In the genomic region with DNA sequence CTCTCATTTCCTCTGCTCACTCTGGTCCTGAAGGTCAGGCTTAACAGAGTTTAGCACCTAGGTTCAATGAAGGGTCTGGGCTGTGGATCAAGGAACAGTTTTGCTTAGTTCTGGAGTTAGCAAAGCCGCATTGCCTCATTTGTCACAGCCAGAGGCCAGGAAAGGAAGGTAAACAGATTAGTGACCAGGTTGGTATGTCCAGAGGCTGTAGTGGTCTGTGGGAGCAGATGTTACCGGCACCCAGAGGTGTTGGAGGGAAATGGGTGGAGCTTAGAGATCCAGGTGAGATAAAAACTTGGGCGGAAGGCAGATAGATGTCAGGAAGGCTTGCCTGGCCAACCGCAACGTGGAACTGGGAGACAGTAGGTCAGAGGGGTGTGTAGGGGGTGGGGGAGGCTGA, we compare ENCODE assay signal across 13 cellular contexts. TPM values are rescaled to one million over a fixed set of nuclear protein-coding genes. Genes with fewer than 3 reads are reported as not detected.
DNase-seq lines count a peak whose midpoint lies in the region; ATAC-seq and TF ChIP-seq lines count a peak whose summit lies in the region.
"Had no signal": no experiment of that assay in that cellular context is flagged by ENCODE, and none has a peak within 500 bp of the region (broad histone marks: within the 10 kb centered on the region; RNA-seq: fewer than 3 reads in every experiment).

No MANE protein-coding gene starts in this region.

- H3K27me3 Mint-ChIP-seq in activated T-cell treated with anti-CD3 and anti-CD28 coated beads, Interleukin-2, amount 50 U/mL, for 24 hours: no peaks in the 10 kb centered on the region

- TF ChIP-seq CTCF in right atrium auricular region (IDR thresholded peaks at IDR 0.05): no peak

- no peak overlapping the region for H3K4me3 ChIP-seq in right atrium auricular region
- H3K4me3 ChIP-seq: smooth muscle cell, tibial artery had no signal

- no peaks in the 10 kb centered on the region for H3K27me3 ChIP-seq in right atrium auricular region
- H3K27me3 ChIP-seq: tibial artery had no signal

- H3K36me3 Mint-ChIP-seq in activated T-cell treated with anti-CD3 and anti-CD28 coated beads, Interleukin-2, amount 50 U/mL, for 24 hours (ENCODE audit: low read depth): peaks cover 33% of the 10 kb centered on the region
- H3K36me3 Mint-ChIP-seq: natural killer cell had no signal

- peak overlapping the region; percentile 24 for H3K27ac Mint-ChIP-seq in activated T-cell treated with anti-CD3 and anti-CD28 coated beads, Interleukin-2, amount 50 U/mL, for 24 hours

- no peaks in the 10 kb centered on the region for H3K9me3 Mint-ChIP-seq in activated T-cell treated with anti-CD3 and anti-CD28 coated beads, Interleukin-2, amount 50 U/mL, for 24 hours
- H3K9me3 Mint-ChIP-seq: natural killer cell had no signal

- no peaks in the 10 kb centered on the region for H3K9me3 ChIP-seq in right atrium auricular region
- H3K9me3 ChIP-seq: tibial artery had no signal

- peak overlapping the region; percentile 55 to 58 for H3K27ac ChIP-seq in right atrium auricular region
- H3K27ac ChIP-seq: tibial artery had no signal

- no peak overlapping the region for H3K4me3 Mint-ChIP-seq in activated T-cell treated with anti-CD3 and anti-CD28 coated beads, Interleukin-2, amount 50 U/mL, for 24 hours
- H3K4me3 Mint-ChIP-seq: natural killer cell had no signal

- peaks cover 9% of the 10 kb centered on the region for H3K4me1 Mint-ChIP-seq in activated T-cell treated with anti-CD3 and anti-CD28 coated beads, Interleukin-2, amount 50 U/mL, for 24 hours (ENCODE audit: low read depth)

- ATAC-seq in GM21576 (IDR thresholded peaks at IDR 0.05; ENCODE audit: unreplicated experiment): no peak
- ATAC-seq: natural killer cell had no signal

- H3K36me3 ChIP-seq in right atrium auricular region: peaks cover 31% of the 10 kb centered on the region

- no peak for DNase-seq in activated T-cell treated with anti-CD3 and anti-CD28 coated beads, Interleukin-2, amount 50 U/mL, for 24 hours
- DNase-seq in activated T-cell treated with anti-CD3 and anti-CD28 coated beads, Interleukin-2, amount 50 U/mL, for 48 hours: no peak
- peak; percentile 22 for DNase-seq in NCI-H510A (lab: John Stamatoyannopoulos, UW)
- no peak for DNase-seq in right atrium auricular region (ENCODE audit: low spot score)
- peak; percentile 42 for DNase-seq in renal cortical epithelial cell (ENCODE audit: low read depth)
- DNase-seq in kidney glomerular epithelial cell (lab: John Stamatoyannopoulos, UW): no peak
- DNase-seq in NCI-H2107 (lab: John Stamatoyannopoulos, UW): no peak
- DNase-seq: activated gamma-delta T cell, natural killer cell, T-helper 9 cell, tibial artery had no signal

- peaks cover 0 to 16% of the 10 kb centered on the region in 2 donors for H3K4me1 ChIP-seq in right atrium auricular region
- H3K4me1 ChIP-seq: tibial artery had no signal

RNA-seq across cellular contexts. Expression of a gene that starts 36.6 kb away (rescaled TPM):
- total RNA-seq in right atrium auricular region (10 to 100 TPM; 14.1 to 21.3 TPM), renal cortical epithelial cell (7.5 and 22.7 TPM in 2 replicates)

Comparison
In these comparisons a context has a peak if more than half of its experiments do, and no peak if none do; other contexts are left out.
1. DNase-seq: peak in NCI-H510A (single experiment) and renal cortical epithelial cell (single experiment); none in activated T-cell treated with anti-CD3 and anti-CD28 coated beads, Interleukin-2, amount 50 U/mL, for 24 hours (single experiment), activated T-cell treated with anti-CD3 and anti-CD28 coated beads, Interleukin-2, amount 50 U/mL, for 48 hours (0 of 2), right atrium auricular region (single experiment), kidney glomerular epithelial cell (single experiment) and NCI-H2107 (single experiment).